In genomic region chr14:103073876-103074698, GRCh38 we compare ENCODE assay signal across 10 cellular contexts. TPM values are rescaled to one million over a fixed set of nuclear protein-coding genes. Genes with fewer than 3 reads are reported as not detected.
DNase-seq lines count a peak whose midpoint lies in the region; ATAC-seq, FAIRE-seq and TF ChIP-seq lines count a peak whose summit lies in the region.
"Had no signal": no experiment of that assay in that cellular context is flagged by ENCODE, and none has a peak within 500 bp of the region (broad histone marks: within the 10 kb centered on the region; RNA-seq: fewer than 3 reads in every experiment).

No MANE protein-coding gene starts in this region.

- H3K27me3 ChIP-seq in OCI-LY1 (ENCODE audit: insufficient read depth, low read length) (0 out of 2 replicates have a peak, but pooled peaks cover 3% of the 10 kb centered on the region), smooth muscle cell (ENCODE audit: low read depth) (no peaks in the 10 kb centered on the region)

- H2AFZ ChIP-seq in OCI-LY1 (ENCODE audit: low read length) (no peak overlapping the region), smooth muscle cell (ENCODE audit: low read depth) (no peak overlapping the region)

- TF ChIP-seq CTCF in OCI-LY1 (IDR thresholded peaks at IDR 0.05; ENCODE audit: low read length) (no peak), smooth muscle cell (IDR thresholded peaks at IDR 0.05; ENCODE audit: borderline replicate concordance, insufficient read depth, poor library complexity, severe bottlenecking) (no peak)

- H3K27ac Mint-ChIP-seq in stimulated activated naive CD8-positive, alpha-beta T cell treated with anti-CD3 and anti-CD28 coated beads, Interleukin-15, amount 100 ng/mL, for 72 hours: no peak overlapping the region

- H3K4me3 ChIP-seq in OCI-LY1 (ENCODE audit: low read depth, low read length, poor library complexity, severe bottlenecking) (no peak overlapping the region), smooth muscle cell (no peak overlapping the region)

- peak; percentile 7 for DNase-seq in ELF-1 (ENCODE audit: low read depth, low spot score)
- no peak for DNase-seq in Right ventricle myocardium superior
- DNase-seq in posterior vena cava (ENCODE audit: low spot score): peak; percentile 75
- DNase-seq in urothelium cell line (ENCODE audit: low spot score): no peak
- DNase-seq in smooth muscle cell (lab: John Stamatoyannopoulos, UW; ENCODE audit: unreplicated experiment): no peak
- DNase-seq in NCI-H1694 (lab: John Stamatoyannopoulos, UW): no peak
- DNase-seq in stimulated activated naive CD8-positive, alpha-beta T cell treated with anti-CD3 and anti-CD28 coated beads, Interleukin-15, amount 100 ng/mL, for 72 hours: no peak

- ATAC-seq in Right ventricle myocardium superior (ENCODE audit: poor library complexity): peak; percentile 3
- ATAC-seq in stimulated activated naive CD8-positive, alpha-beta T cell treated with anti-CD3 and anti-CD28 coated beads, Interleukin-15, amount 100 ng/mL, for 72 hours: no peak

- H3K9me3 ChIP-seq in OCI-LY1 (ENCODE audit: low read length): no peaks in the 10 kb centered on the region
- no peaks in the 10 kb centered on the region for H3K9me3 ChIP-seq in smooth muscle cell (replicated peaks; ENCODE audit: low read depth)

- no peaks in the 10 kb centered on the region for H3K27me3 Mint-ChIP-seq in stimulated activated naive CD8-positive, alpha-beta T cell treated with anti-CD3 and anti-CD28 coated beads, Interleukin-15, amount 100 ng/mL, for 72 hours

- H3K9me2 ChIP-seq in OCI-LY1 (ENCODE audit: low read depth, low read length): no peaks in the 10 kb centered on the region

- no peak for FAIRE-seq in urothelium cell line (lab: Jason Lieb, UNC)
- FAIRE-seq: GM18507 had no signal

- H3F3A ChIP-seq in OCI-LY1 (ENCODE audit: insufficient read depth, low read length): no peaks in the 10 kb centered on the region
- peaks cover 8% of the 10 kb centered on the region for H3F3A ChIP-seq in smooth muscle cell (ENCODE audit: low read depth)

- no peaks in the 10 kb centered on the region for H3K9me3 Mint-ChIP-seq in stimulated activated naive CD8-positive, alpha-beta T cell treated with anti-CD3 and anti-CD28 coated beads, Interleukin-15, amount 100 ng/mL, for 72 hours

- intact Hi-C loops in Right ventricle myocardium superior (cut with DNase I) (no loop called here), posterior vena cava (cut with DNase I) (no loop called here)

- WGBS in smooth muscle cell (ENCODE audit: low lambda C conversion rate): 70% methylated on average over 21 of the region's 21 CpGs

- H4K20me1 ChIP-seq in OCI-LY1 (ENCODE audit: insufficient read depth, low read length) (no peaks in the 10 kb centered on the region), smooth muscle cell (ENCODE audit: low read depth) (no peaks in the 10 kb centered on the region)

- H3K4me1 ChIP-seq in OCI-LY1 (ENCODE audit: insufficient read depth, low read length, severe bottlenecking) (peaks cover 16% of the 10 kb centered on the region), smooth muscle cell (ENCODE audit: low read depth) (peaks cover 5% of the 10 kb centered on the region)

- H3K9ac ChIP-seq in OCI-LY1 (ENCODE audit: low read length) (peak overlapping the region; percentile 7; the same call in 1 of the 2 replicates), smooth muscle cell (ENCODE audit: low read depth) (no peak overlapping the region)

- no peaks in the 10 kb centered on the region for H3K4me1 Mint-ChIP-seq in stimulated activated naive CD8-positive, alpha-beta T cell treated with anti-CD3 and anti-CD28 coated beads, Interleukin-15, amount 100 ng/mL, for 72 hours

- H3K36me3 ChIP-seq in OCI-LY1 (ENCODE audit: insufficient read depth, low read length) (no peaks in the 10 kb centered on the region), smooth muscle cell (ENCODE audit: low read depth) (no peaks in the 10 kb centered on the region)

- H3K4me2 ChIP-seq in OCI-LY1 (ENCODE audit: low read length) (peak overlapping the region; percentile 72; the same call in 1 of the 2 replicates), smooth muscle cell (no peak overlapping the region)

- H3K27ac ChIP-seq in OCI-LY1 (ENCODE audit: low read depth, low read length, poor library complexity, severe bottlenecking): peak overlapping the region; percentile 56
- H3K27ac ChIP-seq in smooth muscle cell (ENCODE audit: low read depth): no peak overlapping the region

- H3K4me3 Mint-ChIP-seq in stimulated activated naive CD8-positive, alpha-beta T cell treated with anti-CD3 and anti-CD28 coated beads, Interleukin-15, amount 100 ng/mL, for 72 hours: no peak overlapping the region

- no peaks in the 10 kb centered on the region for H3K79me2 ChIP-seq in OCI-LY1 (ENCODE audit: insufficient read depth, low read length)
- no peaks in the 10 kb centered on the region for H3K79me2 ChIP-seq in smooth muscle cell (ENCODE audit: low read depth)

RNA-seq across cellular contexts. Expression of gene LBHD2, which starts 9.9 kb away (rescaled TPM):
- total RNA-seq in Right ventricle myocardium superior: not detected
- not detected for total RNA-seq in posterior vena cava
- not detected in 2 replicates for total RNA-seq in smooth muscle cell
- not detected in 2 replicates for polyA plus RNA-seq in smooth muscle cell
- total RNA-seq: kidney epithelial cell had no signal

RNA-seq across cellular contexts. Expression of gene CDC42BPB, which starts 16.7 kb away (rescaled TPM):
- total RNA-seq in Right ventricle myocardium superior (64.6 TPM), posterior vena cava (10 to 100 TPM; 81.1 to 89.3 TPM), smooth muscle cell (56.6 and 71.2 TPM in 2 replicates)
- 11.3 and 14.4 TPM in 2 replicates for polyA plus RNA-seq in smooth muscle cell

RNA-seq across cellular contexts. Expression of gene EXOC3L4, which starts 20.4 kb away (rescaled TPM):
- 0.38 TPM for total RNA-seq in Right ventricle myocardium superior
- 1 to 10 TPM; 1.0 to 2.5 TPM for total RNA-seq in posterior vena cava
- total RNA-seq in smooth muscle cell: not detected in 2 replicates
- not detected in 2 replicates for polyA plus RNA-seq in smooth muscle cell

RNA-seq across cellular contexts. Expression of gene TNFAIP2, which starts 49.2 kb away (rescaled TPM):
- total RNA-seq in Right ventricle myocardium superior (46.7 TPM), posterior vena cava (100 to 1,000 TPM in 1 of 2 donors, 10 to 100 TPM in 1; 71.4 to 112 TPM), smooth muscle cell (35.7 and 46.5 TPM in 2 replicates)
- polyA plus RNA-seq in smooth muscle cell: 57.7 and 76.5 TPM in 2 replicates

Comparison
In these comparisons a context has a peak if more than half of its experiments do, and no peak if none do; other contexts are left out.
1. DNase-seq: peak in ELF-1 (single experiment) and posterior vena cava (single experiment); none in Right ventricle myocardium superior (single experiment), urothelium cell line (single experiment), smooth muscle cell (single experiment), NCI-H1694 (single experiment) and stimulated activated naive CD8-positive, alpha-beta T cell treated with anti-CD3 and anti-CD28 coated beads, Interleukin-15, amount 100 ng/mL, for 72 hours (0 of 2).